In genomic region chr13:89930861-89931260, GRCh38 we compare ENCODE assay signal across 21 cellular contexts.
A peak's percentile ranks its signal among the peaks of the same experiment; 100 is the strongest.
DNase-seq lines count a peak whose midpoint lies in the region; ATAC-seq, FAIRE-seq and TF ChIP-seq lines count a peak whose summit lies in the region.
"Had no signal": no experiment of that assay in that cellular context is flagged by ENCODE, and none has a peak within 500 bp of the region (broad histone marks: within the 10 kb centered on the region; RNA-seq: fewer than 3 reads in every experiment).

No MANE protein-coding gene starts in this region.

- no peak for DNase-seq in HepG2 (ENCODE audit: low spot score)
- no peak for DNase-seq in right lobe of liver
- peak; percentile 70 for DNase-seq in endodermal cell
- DNase-seq in urothelium cell line (ENCODE audit: low spot score): peak; percentile 1
- DNase-seq in DMS79 (lab: John Stamatoyannopoulos, UW): no peak
- DNase-seq in glutamatergic neuron: no peak
- no peak for DNase-seq in NCI-H2171 (lab: John Stamatoyannopoulos, UW)
- DNase-seq: CD8-positive, alpha-beta T cell; GF-D8; Karpas-422; MM.1S; NCI-H1092 treated with DMSO at 0.1 percent for 48 hours; NCI-H1694; NCI-H526 treated with DMSO at 0.1 percent for 48 hours; PC-3 had no signal

- H3K27me3 Mint-ChIP-seq in endodermal cell (ENCODE audit: insufficient read depth): peaks cover 3% of the 10 kb centered on the region
- H3K27me3 Mint-ChIP-seq in nephron (ENCODE audit: low read depth): no peaks in the 10 kb centered on the region
- H3K27me3 Mint-ChIP-seq in glutamatergic neuron (ENCODE audit: unreplicated experiment): peaks cover 2% of the 10 kb centered on the region

- TF ChIP-seq POLR2A in HepG2 (IDR thresholded peaks at IDR 0.05; ENCODE audit: insufficient read depth in 1 of 2, low read depth in 2 of 2, low read length in 2 of 2) (no peak), right lobe of liver (IDR thresholded peaks at IDR 0.05) (no peak)

- H3K27ac ChIP-seq in HepG2 (ENCODE audit: extremely low read length, insufficient read depth, low read length) (no peak overlapping the region), right lobe of liver (no peak overlapping the region), endodermal cell (ENCODE audit: low read depth, low read length) (no peak overlapping the region)
- H3K27ac ChIP-seq: BLaER1, RWPE1, SJCRH30 had no signal

- peaks cover 6% of the 10 kb centered on the region for H3K36me3 Mint-ChIP-seq in endodermal cell (ENCODE audit: low read depth)
- H3K36me3 Mint-ChIP-seq in nephron (ENCODE audit: low read depth): no peaks in the 10 kb centered on the region
- H3K36me3 Mint-ChIP-seq in glutamatergic neuron (ENCODE audit: unreplicated experiment): no peaks in the 10 kb centered on the region
- H3K36me3 Mint-ChIP-seq: CD8-positive, alpha-beta T cell had no signal

- intact Hi-C loops in HepG2 (cut with micrococcal nuclease; ENCODE audit: unreplicated experiment): no loop called here
- intact Hi-C loops in right lobe of liver (cut with DNase I): no loop called here

- H3K79me2 ChIP-seq in HepG2 (ENCODE audit: insufficient read depth, low read length): no peaks in the 10 kb centered on the region

- WGBS in HepG2 (ENCODE audit: low lambda C conversion rate): 0% methylated on average over 2 of the region's 2 CpGs
- 13% methylated on average over 1 of the region's 2 CpGs for WGBS in right lobe of liver (ENCODE audit: insufficient coverage, low coverage, low lambda C conversion rate, missing lambda C conversion rate)
- WGBS in endodermal cell (ENCODE audit: insufficient coverage in 1 of 2, insufficient read length in 1 of 2), 2 experiments: 80% methylated on average over 2 of the region's 2 CpGs; no CpG with 5 or more reads in 1 of the 2 experiments

- TF ChIP-seq CTCF in HepG2 (CRISPR knock-in tag; IDR thresholded peaks at IDR 0.05): no peak
- TF ChIP-seq CTCF in right lobe of liver (IDR thresholded peaks at IDR 0.05): no peak
- no peak for TF ChIP-seq CTCF in endodermal cell (conservative IDR thresholded peaks at IDR 0.05)
- no peak for TF ChIP-seq CTCF in nephron (IDR thresholded peaks at IDR 0.05; ENCODE audit: unreplicated experiment in 3 of 3)
- TF ChIP-seq CTCF in glutamatergic neuron (IDR thresholded peaks at IDR 0.05; ENCODE audit: partially characterized antibody, unreplicated experiment): no peak

- no peaks in the 10 kb centered on the region for H4K20me1 ChIP-seq in HepG2 (ENCODE audit: insufficient read depth, low read length)
- H4K20me1 ChIP-seq: BLaER1 had no signal

- ATAC-seq in HepG2 (peak; percentile 71), right lobe of liver (no peak)
- ATAC-seq: CD8-positive, alpha-beta T cell; PC-3 had no signal

- H3K9me3 ChIP-seq in HepG2 (ENCODE audit: low read length) (no peaks in the 10 kb centered on the region), right lobe of liver (no peaks in the 10 kb centered on the region), endodermal cell (ENCODE audit: control insufficient read depth, low read length) (peaks cover 13% of the 10 kb centered on the region)
- H3K9me3 ChIP-seq: BLaER1, SJCRH30 had no signal

- H3K9me3 Mint-ChIP-seq in endodermal cell: peaks cover 9% of the 10 kb centered on the region
- no peaks in the 10 kb centered on the region for H3K9me3 Mint-ChIP-seq in nephron
- H3K9me3 Mint-ChIP-seq in glutamatergic neuron (ENCODE audit: unreplicated experiment): no peaks in the 10 kb centered on the region

- CTCF ChIA-PET in HepG2 (lab: Yijun Ruan, JAX; ENCODE audit: low intra/inter-chr PET ratio, low total read pairs): no interaction called here

- in situ Hi-C loops in HepG2 (cut with HindIII; ENCODE audit: extremely low pct_ligation_motif_present, low pct_unique_long_range_greater_than_20kb): no loop called here

- peak overlapping the region; percentile 16 for H2AFZ ChIP-seq in HepG2 (ENCODE audit: low read length)

- POLR2A ChIA-PET in HepG2 (lab: Yijun Ruan, JAX): no interaction called here

- no peaks in the 10 kb centered on the region for H3K36me3 ChIP-seq in HepG2 (replicated peaks in 1 of 2; ENCODE audit: control insufficient read depth in 1 of 2, insufficient read depth in 2 of 2, low read length in 2 of 2)
- no peaks in the 10 kb centered on the region for H3K36me3 ChIP-seq in right lobe of liver
- no peaks in the 10 kb centered on the region for H3K36me3 ChIP-seq in endodermal cell (ENCODE audit: control insufficient read depth, insufficient read depth, low read length)
- H3K36me3 ChIP-seq: BLaER1, SJCRH30 had no signal

- H3K4me1 ChIP-seq in HepG2 (ENCODE audit: insufficient read depth, low read length) (peaks cover 14% of the 10 kb centered on the region; the same call in 1 of the 2 replicates), right lobe of liver (no peaks in the 10 kb centered on the region), endodermal cell (ENCODE audit: control insufficient read depth, insufficient read depth, low read length) (peaks cover 6% of the 10 kb centered on the region)
- H3K4me1 ChIP-seq: BLaER1, SJCRH30 had no signal

- FAIRE-seq in HepG2 (lab: Jason Lieb, UNC): no peak
- no peak for FAIRE-seq in urothelium cell line (lab: Jason Lieb, UNC)
- FAIRE-seq: A204.1, GM12892 had no signal

- H3K27ac Mint-ChIP-seq in endodermal cell: no peak overlapping the region
- peak overlapping the region; percentile 54 to 65 (median 63) for H3K27ac Mint-ChIP-seq in nephron
- no peak overlapping the region for H3K27ac Mint-ChIP-seq in glutamatergic neuron (ENCODE audit: unreplicated experiment)
- H3K27ac Mint-ChIP-seq: CD8-positive, alpha-beta T cell had no signal

- no peak overlapping the region for H3K4me3 ChIP-seq in HepG2 (replicated peaks in 1 of 3; ENCODE audit: insufficient read depth in 1 of 3, low read depth in 2 of 3, low read length in 3 of 3)
- no peak overlapping the region for H3K4me3 ChIP-seq in right lobe of liver
- H3K4me3 ChIP-seq in endodermal cell (ENCODE audit: low read length): no peak overlapping the region
- H3K4me3 ChIP-seq: BLaER1, SJCRH30 had no signal

- no peak for TF ChIP-seq RAD21 in HepG2 (CRISPR knock-in tag; IDR thresholded peaks at IDR 0.05)

- no peaks in the 10 kb centered on the region for H3K27me3 ChIP-seq in HepG2 (ENCODE audit: control insufficient read depth in 1 of 2, insufficient read depth in 2 of 2, low read length in 2 of 2)
- H3K27me3 ChIP-seq in right lobe of liver: no peaks in the 10 kb centered on the region
- no peaks in the 10 kb centered on the region for H3K27me3 ChIP-seq in endodermal cell (ENCODE audit: control insufficient read depth, insufficient read depth, low read length, poor library complexity, severe bottlenecking)
- H3K27me3 ChIP-seq: BLaER1, SJCRH30 had no signal

- no TSS peak for BruUV-seq in HepG2 (replicated peaks; lab: Mats Ljungman, UMichigan)

- H3K4me3 Mint-ChIP-seq in endodermal cell (no peak overlapping the region), nephron (no peak overlapping the region), glutamatergic neuron (ENCODE audit: unreplicated experiment) (no peak overlapping the region)
- H3K4me3 Mint-ChIP-seq: CD8-positive, alpha-beta T cell had no signal

- TF ChIP-seq EP300 in HepG2 (IDR thresholded peaks at IDR 0.05; ENCODE audit: low read depth in 2 of 2, low read length in 2 of 2) (no peak), HepG2 (CRISPR knock-in tag; IDR thresholded peaks at IDR 0.05; ENCODE audit: borderline replicate concordance) (no peak)

- peaks cover 13% of the 10 kb centered on the region for H3K4me1 Mint-ChIP-seq in endodermal cell
- no peaks in the 10 kb centered on the region for H3K4me1 Mint-ChIP-seq in nephron
- H3K4me1 Mint-ChIP-seq in glutamatergic neuron (ENCODE audit: low read depth, unreplicated experiment): no peaks in the 10 kb centered on the region

- H3K4me2 ChIP-seq in HepG2 (ENCODE audit: low read depth, low read length): peak overlapping the region; percentile 34
- H3K4me2 ChIP-seq: BLaER1 had no signal

- H3K9ac ChIP-seq in HepG2 (ENCODE audit: insufficient read depth, low read depth, low read length) (no peak overlapping the region), endodermal cell (ENCODE audit: extremely low read depth, low read length, poor library complexity, severe bottlenecking) (no peak overlapping the region)
- H3K9ac ChIP-seq: BLaER1 had no signal

TF ChIP-seq in HepG2, 621 proteins besides CTCF, POLR2A, EP300 and RAD21 (continues in another document):
- no peak for TF ChIP-seq ZBTB7A (CRISPR knock-in tag; IDR thresholded peaks at IDR 0.05)
- TF ChIP-seq ZNF180 (CRISPR knock-in tag; IDR thresholded peaks at IDR 0.05; ENCODE audit: borderline replicate concordance, low read depth): no peak
- no peak for TF ChIP-seq ZNF777 (CRISPR knock-in tag; IDR thresholded peaks at IDR 0.05)
- no peak for TF ChIP-seq ZNF24 (IDR thresholded peaks at IDR 0.05)
- TF ChIP-seq ZNF776 (CRISPR knock-in tag; IDR thresholded peaks at IDR 0.05): no peak
- TF ChIP-seq FOSL2 (CRISPR knock-in tag; IDR thresholded peaks at IDR 0.05): no peak
- no peak for TF ChIP-seq ZNF841 (CRISPR knock-in tag; IDR thresholded peaks at IDR 0.05; ENCODE audit: borderline replicate concordance)
- peak; percentile 42 for TF ChIP-seq HNF4A (CRISPR knock-in tag; IDR thresholded peaks at IDR 0.05)
- no peak for TF ChIP-seq ZSCAN29 (CRISPR knock-in tag; conservative IDR thresholded peaks at IDR 0.05)
- 0 out of 2 replicates have a peak, but pooled peaks have one; percentile 21 for TF ChIP-seq ZMYM4 (CRISPR knock-in tag; IDR thresholded peaks at IDR 0.05)
- TF ChIP-seq ZBTB49 (CRISPR knock-in tag; IDR thresholded peaks at IDR 0.05; ENCODE audit: borderline replicate concordance): no peak
- no peak for TF ChIP-seq KDM6A (CRISPR knock-in tag; IDR thresholded peaks at IDR 0.05; ENCODE audit: low read depth)

Comparison
In these comparisons a context has a peak if more than half of its experiments do, and no peak if none do; other contexts are left out.
1. DNase-seq: peak in endodermal cell (single experiment) and urothelium cell line (single experiment); none in HepG2 (single experiment), right lobe of liver (0 of 3), DMS79 (single experiment), glutamatergic neuron (single experiment) and NCI-H2171 (single experiment).
2. H3K27ac Mint-ChIP-seq: peak in nephron (3 of 3); none in endodermal cell (single experiment) and glutamatergic neuron (single experiment).